In the genomic region with DNA sequence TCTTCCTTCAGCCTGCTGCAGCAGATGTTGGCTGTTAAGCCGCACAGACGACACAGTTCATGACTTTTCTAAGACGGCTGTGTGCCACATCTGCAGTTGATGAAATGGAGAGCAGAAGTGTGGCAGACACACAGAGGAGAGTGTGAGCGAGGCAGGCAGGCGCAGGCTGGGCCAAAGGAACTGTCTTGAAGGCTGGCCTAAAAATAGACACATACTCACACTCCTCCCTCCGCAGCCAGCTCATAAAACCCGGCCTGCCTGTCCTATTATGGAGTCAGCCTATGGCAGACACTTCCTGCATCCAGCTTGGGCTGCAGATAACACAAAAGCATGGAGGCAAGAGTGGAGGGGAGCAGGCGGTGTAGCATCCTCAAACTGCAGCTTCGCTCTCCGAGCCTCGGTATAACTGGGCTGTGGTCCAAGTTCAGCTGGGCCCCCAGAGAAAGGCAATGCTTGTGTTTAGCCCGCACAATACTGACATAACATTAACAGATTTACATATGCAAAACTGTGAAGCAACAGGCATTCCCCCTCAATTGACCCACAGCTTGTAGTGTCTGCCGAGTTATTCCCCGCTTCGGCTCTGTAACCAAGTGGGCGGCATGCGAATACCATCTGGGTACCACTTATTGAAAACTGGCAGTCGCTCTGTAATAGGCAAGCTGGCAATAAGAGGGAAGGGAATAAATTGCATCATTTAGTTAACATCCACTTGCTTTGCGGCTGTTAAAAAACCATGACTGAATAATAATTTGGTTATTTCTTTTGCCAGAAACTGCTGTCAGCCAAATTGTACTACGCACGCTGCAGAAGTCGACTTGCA, we compare ENCODE assay signal across 8 cellular contexts. TPM values are rescaled to one million over a fixed set of nuclear protein-coding genes. Genes with fewer than 3 reads are reported as not detected.
DNase-seq lines count a peak whose midpoint lies in the region; ATAC-seq, FAIRE-seq and TF ChIP-seq lines count a peak whose summit lies in the region.

No MANE protein-coding gene starts in this region.

- DNase-seq in RWPE1 (ENCODE audit: low spot score) (peak; percentile 35), endothelial cell of umbilical vein (ENCODE audit: low read depth, low spot score) (peak; percentile 89), mesendoderm (no peak)
- DNase-seq in activated CD4-positive, CD25-positive, alpha-beta regulatory T cell treated with anti-CD3 and anti-CD28 coated beads, Interleukin-2, amount 50 U/mL, for 72 hours: no peak
- DNase-seq in activated CD4-positive, alpha-beta T cell treated with anti-CD3 and anti-CD28 coated beads, Interleukin-2, amount 50 U/mL, for 48 hours: no peak

- TF ChIP-seq POLR2A in endothelial cell of umbilical vein (IDR thresholded peaks at IDR 0.05; ENCODE audit: low read depth, low read length): peak; percentile 43

- H2AK5ac ChIP-seq in mesendoderm (ENCODE audit: low read length): no peak overlapping the region

- H3K9ac ChIP-seq in endothelial cell of umbilical vein (replicated peaks; ENCODE audit: extremely low read depth, insufficient read depth, low read length): no peak overlapping the region
- peak overlapping the region; percentile 20 for H3K9ac ChIP-seq in muscle layer of colon (ENCODE audit: low read length)
- H3K9ac ChIP-seq in mesendoderm (ENCODE audit: low read length): no peak overlapping the region

- no peak overlapping the region for H3K4me3 ChIP-seq in endothelial cell of umbilical vein (replicated peaks in 1 of 3; ENCODE audit: insufficient read depth in 1 of 3, low read depth in 1 of 3, low read length in 3 of 3)
- peak overlapping the region; percentile 22 to 57 for H3K4me3 ChIP-seq in muscle layer of colon (ENCODE audit: low read depth in 1 of 2, low read length in 2 of 2)
- no peak overlapping the region for H3K4me3 ChIP-seq in mesendoderm (ENCODE audit: low read length)

- no peak overlapping the region for H3K4ac ChIP-seq in mesendoderm (ENCODE audit: low read depth, low read length)

- no peaks in the 10 kb centered on the region for H3K79me1 ChIP-seq in mesendoderm (ENCODE audit: low read length)

- no peak overlapping the region for H3K56ac ChIP-seq in mesendoderm (ENCODE audit: low read length)

- intact Hi-C loops in endothelial cell of umbilical vein (cut with micrococcal nuclease): no loop called here

- WGBS in mesendoderm (ENCODE audit: extremely low coverage, insufficient coverage, low lambda C conversion rate): no CpG with 5 or more reads among the region's 22 CpGs

- H3K27ac ChIP-seq in RWPE1 (peak overlapping the region; percentile 84), endothelial cell of umbilical vein (ENCODE audit: insufficient read depth, low read depth, low read length) (no peak overlapping the region), muscle layer of colon (ENCODE audit: low read depth, low read length) (peak overlapping the region; percentile 62), mesendoderm (ENCODE audit: low read depth, low read length) (no peak overlapping the region)

- H2BK120ac ChIP-seq in mesendoderm (ENCODE audit: low read depth, low read length): no peak overlapping the region

- CTCF ChIA-PET in RWPE1 (lab: Yijun Ruan, JAX): no interaction called here
- CTCF ChIA-PET in endothelial cell of umbilical vein (lab: Charles Lee): interaction anchor here (0.7 to 1.4 kb wide), 8 partner anchors 9 to 992 kb away, joined by 3 to 4 read pairs (median 3); no protein-coding TSS in a partner anchor

- H3K23ac ChIP-seq in mesendoderm (ENCODE audit: low read length): no peak overlapping the region

- H4K8ac ChIP-seq in mesendoderm (ENCODE audit: low read depth, low read length): no peak overlapping the region

- H4K20me1 ChIP-seq in endothelial cell of umbilical vein (replicated peaks; ENCODE audit: control insufficient read depth, extremely low read depth, insufficient read depth, low read length): no peaks in the 10 kb centered on the region

- H3K36me3 ChIP-seq in endothelial cell of umbilical vein (ENCODE audit: control insufficient read depth in 2 of 2, extremely low read depth in 1 of 2, insufficient read depth in 2 of 2, low read length in 2 of 2) (no peaks in the 10 kb centered on the region), muscle layer of colon (ENCODE audit: insufficient read depth, low read length) (no peaks in the 10 kb centered on the region), mesendoderm (ENCODE audit: control insufficient read depth, insufficient read depth, low read length) (no peaks in the 10 kb centered on the region)

- H3K27me3 ChIP-seq in endothelial cell of umbilical vein (ENCODE audit: control insufficient read depth in 2 of 2, insufficient read depth in 2 of 2, low read length in 2 of 2) (no peaks in the 10 kb centered on the region), muscle layer of colon (ENCODE audit: control insufficient read depth in 1 of 2, insufficient read depth in 2 of 2, low read length in 2 of 2) (no peaks in the 10 kb centered on the region), mesendoderm (ENCODE audit: insufficient read depth, low read length, poor library complexity) (no peaks in the 10 kb centered on the region)

- no TSS peak for BruUV-seq in endothelial cell of umbilical vein (replicated peaks; lab: Mats Ljungman, UMichigan)

- peak; percentile 90 for FAIRE-seq in endothelial cell of umbilical vein (lab: Jason Lieb, UNC)

- no peak overlapping the region for H4K5ac ChIP-seq in mesendoderm (ENCODE audit: low read length)

- H2BK5ac ChIP-seq in mesendoderm (ENCODE audit: low read length): no peak overlapping the region

- no peak for TF ChIP-seq CTCF in RWPE1 (conservative IDR thresholded peaks at IDR 0.05; ENCODE audit: low read depth)
- TF ChIP-seq CTCF in endothelial cell of umbilical vein (IDR thresholded peaks at IDR 0.05; ENCODE audit: extremely low read depth in 1 of 2, insufficient read depth in 1 of 2, low read depth in 1 of 2, low read length in 2 of 2): no peak

- peak; percentile 59 for ATAC-seq in GM18868 (IDR thresholded peaks at IDR 0.05; ENCODE audit: unreplicated experiment)
- ATAC-seq in HG02973 (IDR thresholded peaks at IDR 0.05; ENCODE audit: unreplicated experiment): peak; percentile 61

- H2BK15ac ChIP-seq in mesendoderm (replicated peaks; ENCODE audit: low read depth): no peak overlapping the region

- H3K18ac ChIP-seq in mesendoderm (ENCODE audit: low read length): no peak overlapping the region

- POLR2A ChIA-PET in RWPE1 (lab: Yijun Ruan, JAX; ENCODE audit: low non-redundant PET): interaction anchor here (0.6 kb wide), 1 partner anchor 40 kb away, joined by 4 read pairs; no protein-coding TSS in a partner anchor
- POLR2A ChIA-PET in endothelial cell of umbilical vein (lab: Charles Lee): no interaction called here

- peak overlapping the region; percentile 24 for H2AFZ ChIP-seq in endothelial cell of umbilical vein (ENCODE audit: low read depth, low read length)

- no peaks in the 10 kb centered on the region for H3K9me3 ChIP-seq in endothelial cell of umbilical vein (replicated peaks; ENCODE audit: control insufficient read depth, insufficient read depth, low read length)
- H3K9me3 ChIP-seq in muscle layer of colon (ENCODE audit: low read length): no peaks in the 10 kb centered on the region

- H3K4me2 ChIP-seq in endothelial cell of umbilical vein (ENCODE audit: insufficient read depth, low read length) (no peak overlapping the region), mesendoderm (ENCODE audit: low read length) (no peak overlapping the region)

- no peaks in the 10 kb centered on the region for H3K79me2 ChIP-seq in endothelial cell of umbilical vein (ENCODE audit: control insufficient read depth, insufficient read depth, low read length)
- no peaks in the 10 kb centered on the region for H3K79me2 ChIP-seq in mesendoderm (ENCODE audit: control insufficient read depth, insufficient read depth, low read length)

- dilution Hi-C loops in endothelial cell of umbilical vein (cut with MboI; ENCODE audit: extremely low pct_ligation_motif_present, low sequenced_read_pairs): no loop called here

- H3K9me1 ChIP-seq in endothelial cell of umbilical vein (replicated peaks; ENCODE audit: control insufficient read depth, extremely low read depth, insufficient read depth, low read length): no peaks in the 10 kb centered on the region

- H3K4me1 ChIP-seq in endothelial cell of umbilical vein (ENCODE audit: control insufficient read depth, extremely low read depth, insufficient read depth, low read length): peaks cover 26% of the 10 kb centered on the region
- peaks cover 36% of the 10 kb centered on the region for H3K4me1 ChIP-seq in muscle layer of colon (ENCODE audit: insufficient read depth, low read length)
- peaks cover 4% of the 10 kb centered on the region for H3K4me1 ChIP-seq in mesendoderm (ENCODE audit: control insufficient read depth, low read depth, low read length)

TF ChIP-seq in endothelial cell of umbilical vein, 7 proteins besides CTCF, POLR2A, EP300 and RAD21:
- TF ChIP-seq POLR2AphosphoS5 (IDR thresholded peaks at IDR 0.05; ENCODE audit: insufficient read depth, low read depth, low read length) (peak; percentile 24), GATA2 (IDR thresholded peaks at IDR 0.05; ENCODE audit: insufficient read depth, insufficient read length, low read depth, low read length) (peak; percentile 17), FOS (IDR thresholded peaks at IDR 0.05; ENCODE audit: borderline replicate concordance, insufficient read depth, low read length) (no peak)

RNA-seq across cellular contexts. Expression of a gene that starts 40.8 kb away (rescaled TPM):
- 96.9 and 107 TPM in 2 replicates for total RNA-seq in endothelial cell of umbilical vein
- polyA plus RNA-seq in endothelial cell of umbilical vein: 40.9 and 41.0 TPM in 2 replicates
- polyA plus RNA-seq in endothelial cell of umbilical vein (2011; cell fraction: cytosol; rRNA removed): 33.9 and 34.0 TPM in 2 replicates
- polyA plus RNA-seq in endothelial cell of umbilical vein (2011; cell fraction: nucleus; rRNA removed): 101 and 110 TPM in 2 replicates
- polyA plus RNA-seq in endothelial cell of umbilical vein (2012): 35.9 and 41.9 TPM in 2 replicates
- polyA minus RNA-seq in endothelial cell of umbilical vein: 241 and 261 TPM in 2 replicates
- 13.8 TPM for polyA minus RNA-seq in endothelial cell of umbilical vein (2011; cell fraction: cytosol; rRNA and poly(A)+ RNA removed)
- polyA minus RNA-seq in endothelial cell of umbilical vein (2011; cell fraction: nucleus; rRNA and poly(A)+ RNA removed): 607 and 766 TPM in 2 replicates
- 14.0 TPM for polyA plus RNA-seq in mesendoderm (2013, experiment 1 of 2)
- 14.0 TPM for polyA plus RNA-seq in mesendoderm (2013, experiment 2 of 2)

Comparison
In these comparisons a context has a peak if more than half of its experiments do, and no peak if none do; other contexts are left out.
1. DNase-seq: peak in RWPE1 (single experiment) and endothelial cell of umbilical vein (single experiment); none in mesendoderm (single experiment), activated CD4-positive, CD25-positive, alpha-beta regulatory T cell treated with anti-CD3 and anti-CD28 coated beads, Interleukin-2, amount 50 U/mL, for 72 hours (single experiment) and activated CD4-positive, alpha-beta T cell treated with anti-CD3 and anti-CD28 coated beads, Interleukin-2, amount 50 U/mL, for 48 hours (0 of 2).
2. H3K27ac ChIP-seq: peak in RWPE1 (single experiment) and muscle layer of colon (single experiment); none in endothelial cell of umbilical vein (single experiment) and mesendoderm (single experiment).
3. H3K4me3 ChIP-seq: peak in muscle layer of colon (2 of 2); none in endothelial cell of umbilical vein (0 of 3) and mesendoderm (single experiment).